9 cellular contexts compared by ENCODE assay signal in genomic region chr3:143603774-143604173, GRCh38.
"Had no signal": no experiment of that assay in that cellular context is flagged by ENCODE, and none has a peak within 500 bp of the region (broad histone marks: within the 10 kb centered on the region; RNA-seq: fewer than 3 reads in every experiment).

No MANE protein-coding gene starts in this region.

- H3K36me3 ChIP-seq: HAP-1 had no signal

- H3K27ac Mint-ChIP-seq: HFFc6 had no signal

- H3K4me3 ChIP-seq: GM23248, HAP-1 had no signal

- H2AFZ ChIP-seq: GM23248 had no signal

- H3K4me3 Mint-ChIP-seq: HFFc6 had no signal

- H3K4me1 ChIP-seq: HAP-1 had no signal

- ATAC-seq: HCT116 had no signal

- H3K9me3 ChIP-seq: HAP-1 had no signal

- H3K9ac ChIP-seq: GM23248 had no signal

- H3K27ac ChIP-seq: GM23248, HL-60 had no signal

- DNase-seq: GM23248, GOT3, H7, HFFc6, IMR-90, KBM-7 had no signal
